18 cellular contexts compared by ENCODE assay signal in the genomic region with DNA sequence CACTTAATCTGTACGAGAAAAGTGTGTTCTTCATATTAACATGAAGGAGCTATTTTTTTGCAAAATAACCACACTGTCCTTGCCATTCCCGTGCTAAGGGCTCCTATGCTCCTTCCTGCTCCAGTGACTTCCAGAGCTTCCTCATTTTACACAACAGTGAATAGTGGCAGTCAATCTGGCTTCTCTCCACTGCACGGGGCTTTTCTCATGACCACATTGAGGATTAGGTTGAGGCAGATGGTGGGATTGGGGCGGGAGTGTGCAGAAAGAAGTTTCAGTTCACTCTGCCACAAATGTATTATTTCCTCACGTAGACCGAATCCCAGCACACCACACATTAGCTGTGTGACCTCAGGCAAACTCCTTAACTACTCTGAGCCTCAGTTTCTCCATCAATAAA.
"Had no signal": no experiment of that assay in that cellular context is flagged by ENCODE, and none has a peak within 500 bp of the region (broad histone marks: within the 10 kb centered on the region; RNA-seq: fewer than 3 reads in every experiment).

No MANE protein-coding gene starts in this region.

- H3K27me3 ChIP-seq: ascending aorta, breast epithelium, esophagus squamous epithelium, hepatocyte, right atrium auricular region, upper lobe of left lung had no signal

- H3K79me2 ChIP-seq: hepatocyte had no signal

- H3K4me3 ChIP-seq: ascending aorta, breast epithelium, esophagus squamous epithelium, hepatocyte, right atrium auricular region, upper lobe of left lung had no signal

- H3K27ac ChIP-seq: breast epithelium, esophagus squamous epithelium, hepatocyte, right atrium auricular region, upper lobe of left lung had no signal

- ATAC-seq: activated T-helper 17 cell treated with anti-CD3 and anti-CD28 coated beads, Interleukin-2, amount 50 U/mL, for 72 hours; natural killer cell had no signal

- H2AFZ ChIP-seq: hepatocyte had no signal

- FAIRE-seq: endothelial cell of umbilical vein, small intestine had no signal

- DNase-seq: activated CD4-positive, alpha-beta T cell treated with anti-CD3 and anti-CD28 coated beads for 1 hour; activated CD4-positive, alpha-beta T cell treated with anti-CD3 and anti-CD28 coated beads, Interleukin-2, amount 50 U/mL, for 4 hours; activated naive CD4-positive, alpha-beta T cell treated with anti-CD3 and anti-CD28 coated beads for 36 hours; activated T-cell treated with anti-CD3 and anti-CD28 coated beads for 4 hours; cerebellar nuclear complex; effector CD8-positive, alpha-beta T cell; esophagus squamous epithelium; natural killer cell; small intestine; stimulated activated CD4-positive, alpha-beta T cell treated with anti-CD3 and anti-CD28 coated beads, Interleukin-4, amount 100 ng/mL, for 24 hours; stimulated activated naive CD4-positive, alpha-beta T cell treated with Interleukin-2 at 50 U/mL for 16 hours; upper lobe of left lung had no signal

- H3K4me2 ChIP-seq: hepatocyte had no signal

- H3K36me3 ChIP-seq: ascending aorta, breast epithelium, esophagus squamous epithelium, right atrium auricular region, upper lobe of left lung had no signal
